Comparison of ENCODE assay signal across 28 cellular contexts in genomic region chr14:20601522-20601921, GRCh38. TPM values are rescaled to one million over a fixed set of nuclear protein-coding genes. Genes with fewer than 3 reads are reported as not detected.
"Had no signal": no experiment of that assay in that cellular context is flagged by ENCODE, and none has a peak within 500 bp of the region (broad histone marks: within the 10 kb centered on the region; RNA-seq: fewer than 3 reads in every experiment).

No MANE protein-coding gene starts in this region.

- H3K27me3 ChIP-seq: Peyer's patch had no signal

- H3K36me3 ChIP-seq: Peyer's patch, SJCRH30 had no signal

- H3K9me3 ChIP-seq: Peyer's patch, SJCRH30 had no signal

- H3K27me3 Mint-ChIP-seq: activated B cell treated with CpG ODN at 0.5 μM for 24 hours; activated CD4-positive, alpha-beta T cell treated with anti-CD3 and anti-CD28 coated beads, Interleukin-2, amount 10 ng/mL, durations not matched to agents 24 days and 14 days; activated CD8-positive, alpha-beta memory T cell treated with anti-CD3 and anti-CD28 coated beads, Interleukin-2, amount 10 ng/mL, durations not matched to agents 7 days and 5 days; activated naive CD4-positive, alpha-beta T cell treated with anti-CD3 and anti-CD28 coated beads, Interleukin-2, amount 50 U/mL, for 24 hours; activated T-cell treated with anti-CD3 and anti-CD28 coated beads, Interleukin-2, amount 50 U/mL, for 24 hours had no signal

- H3K4me1 Mint-ChIP-seq: activated B cell treated with CpG ODN at 0.5 μM for 24 hours; activated CD4-positive, alpha-beta T cell treated with anti-CD3 and anti-CD28 coated beads, Interleukin-2, amount 10 ng/mL, durations not matched to agents 24 days and 14 days; activated CD8-positive, alpha-beta memory T cell treated with anti-CD3 and anti-CD28 coated beads, Interleukin-2, amount 10 ng/mL, durations not matched to agents 7 days and 5 days; activated naive CD4-positive, alpha-beta T cell treated with anti-CD3 and anti-CD28 coated beads, Interleukin-2, amount 50 U/mL, for 24 hours; T-helper 17 cell had no signal

- H3K4me3 ChIP-seq: coronary artery, Peyer's patch, SJCRH30 had no signal

- H3K36me3 Mint-ChIP-seq: activated CD8-positive, alpha-beta memory T cell treated with anti-CD3 and anti-CD28 coated beads, Interleukin-2, amount 10 ng/mL, durations not matched to agents 7 days and 5 days; activated naive CD4-positive, alpha-beta T cell treated with anti-CD3 and anti-CD28 coated beads, Interleukin-2, amount 50 U/mL, for 24 hours had no signal

- H3K9me3 Mint-ChIP-seq: activated B cell treated with CpG ODN at 0.5 μM for 24 hours; activated CD4-positive, alpha-beta T cell treated with anti-CD3 and anti-CD28 coated beads, Interleukin-2, amount 10 ng/mL, durations not matched to agents 24 days and 14 days; activated naive CD4-positive, alpha-beta T cell treated with anti-CD3 and anti-CD28 coated beads, Interleukin-2, amount 50 U/mL, for 24 hours; activated T-cell treated with anti-CD3 and anti-CD28 coated beads, Interleukin-2, amount 50 U/mL, for 24 hours; activated T-helper 1 cell treated with anti-CD3 and anti-CD28 coated beads, Interleukin-12 subunit alpha, Interleukin-12 subunit beta, Interleukin-2, Interleukin-4 antibody, amounts not matched to agents 30 ng/mL and 10 ng/mL and 1 ng/mL, durations not matched to agents 14 hours and 24 hours and 36 hours had no signal

- H3K4me1 ChIP-seq: Peyer's patch, SJCRH30 had no signal

- H3K4me3 Mint-ChIP-seq: activated B cell treated with CpG ODN at 0.5 μM for 24 hours; activated CD4-positive, alpha-beta T cell treated with anti-CD3 and anti-CD28 coated beads, Interleukin-2, amount 10 ng/mL, durations not matched to agents 24 days and 14 days; activated CD8-positive, alpha-beta memory T cell treated with anti-CD3 and anti-CD28 coated beads, Interleukin-2, amount 10 ng/mL, durations not matched to agents 7 days and 5 days; activated naive CD4-positive, alpha-beta T cell treated with anti-CD3 and anti-CD28 coated beads, Interleukin-2, amount 50 U/mL, for 24 hours; activated T-cell treated with anti-CD3 and anti-CD28 coated beads, Interleukin-2, amount 50 U/mL, for 24 hours; activated T-helper 1 cell treated with anti-CD3 and anti-CD28 coated beads, Interleukin-12 subunit alpha, Interleukin-12 subunit beta, Interleukin-2, Interleukin-4 antibody, amounts not matched to agents 30 ng/mL and 10 ng/mL and 1 ng/mL, durations not matched to agents 14 hours and 24 hours and 36 hours; T-helper 17 cell had no signal

- ATAC-seq: activated CD8-positive, alpha-beta memory T cell treated with anti-CD3 and anti-CD28 coated beads, Interleukin-2, amount 10 ng/mL, durations not matched to agents 7 days and 5 days; T-helper 17 cell had no signal

- DNase-seq: activated B cell treated with CpG ODN at 0.5 μM for 24 hours; activated CD4-positive, alpha-beta T cell treated with anti-CD3 and anti-CD28 coated beads for 1 hour; activated CD4-positive, alpha-beta T cell treated with anti-CD3 and anti-CD28 coated beads, Interleukin-2, amount 10 ng/mL, durations not matched to agents 24 days and 14 days; activated CD4-positive, alpha-beta T cell treated with anti-CD3 and anti-CD28 coated beads, Interleukin-2, amount 50 U/mL, for 48 hours; activated CD8-positive, alpha-beta memory T cell treated with anti-CD3 and anti-CD28 coated beads, Interleukin-2, amount 10 ng/mL, durations not matched to agents 7 days and 5 days; activated effector memory CD4-positive, alpha-beta T cell treated with Interleukin-2 at 50 U/mL for 16 hours; activated naive CD4-positive, alpha-beta T cell; activated T-cell treated with anti-CD3 and anti-CD28 coated beads, Interleukin-2, amount 50 U/mL, for 24 hours; aorta; central memory CD4-positive, alpha-beta T cell; NCI-H1105 treated with DMSO at 0.1 percent for 48 hours; NCI-H1436 treated with DMSO at 0.1 percent for 48 hours; NCI-H187; NCI-H2081; NCI-H510A treated with DMSO at 0.1 percent for 48 hours; NCI-H69; Peyer's patch; Right ventricle myocardium superior; SJCRH30; T-helper 17 cell; T-helper 9 cell had no signal

- H3K27ac ChIP-seq: coronary artery, Peyer's patch, RWPE1, SJCRH30 had no signal

- H3K27ac Mint-ChIP-seq: activated B cell treated with CpG ODN at 0.5 μM for 24 hours; activated CD4-positive, alpha-beta T cell treated with anti-CD3 and anti-CD28 coated beads, Interleukin-2, amount 10 ng/mL, durations not matched to agents 24 days and 14 days; activated CD8-positive, alpha-beta memory T cell treated with anti-CD3 and anti-CD28 coated beads, Interleukin-2, amount 10 ng/mL, durations not matched to agents 7 days and 5 days; activated naive CD4-positive, alpha-beta T cell treated with anti-CD3 and anti-CD28 coated beads, Interleukin-2, amount 50 U/mL, for 24 hours; activated T-cell treated with anti-CD3 and anti-CD28 coated beads, Interleukin-2, amount 50 U/mL, for 24 hours; activated T-helper 1 cell treated with anti-CD3 and anti-CD28 coated beads, Interleukin-12 subunit alpha, Interleukin-12 subunit beta, Interleukin-2, Interleukin-4 antibody, amounts not matched to agents 30 ng/mL and 10 ng/mL and 1 ng/mL, durations not matched to agents 14 hours and 24 hours and 36 hours; T-helper 17 cell had no signal

RNA-seq across cellular contexts. Expression of gene RNASE12, which starts 10.3 kb away (rescaled TPM):
- total RNA-seq: activated B cell treated with CpG ODN at 0.5 μM for 24 hours; activated CD4-positive, alpha-beta T cell treated with anti-CD3 and anti-CD28 coated beads, Interleukin-2, amount 10 ng/mL, durations not matched to agents 24 days and 14 days; activated CD8-positive, alpha-beta memory T cell treated with anti-CD3 and anti-CD28 coated beads, Interleukin-2, amount 10 ng/mL, durations not matched to agents 7 days and 5 days; activated T-helper 1 cell treated with anti-CD3 and anti-CD28 coated beads, Interleukin-12 subunit alpha, Interleukin-12 subunit beta, Interleukin-2, Interleukin-4 antibody, amounts not matched to agents 30 ng/mL and 10 ng/mL and 1 ng/mL, durations not matched to agents 14 hours and 24 hours and 36 hours; aorta; bronchial epithelial cell; chondrocyte; MCF 10A; Peyer's patch; Right ventricle myocardium superior; SJCRH30; T-helper 17 cell had no signal
- polyA plus RNA-seq: aorta had no signal

RNA-seq across cellular contexts. Expression of gene RNASE11, which starts 13.7 kb away (rescaled TPM):
- total RNA-seq: activated B cell treated with CpG ODN at 0.5 μM for 24 hours; activated CD4-positive, alpha-beta T cell treated with anti-CD3 and anti-CD28 coated beads, Interleukin-2, amount 10 ng/mL, durations not matched to agents 24 days and 14 days; activated CD8-positive, alpha-beta memory T cell treated with anti-CD3 and anti-CD28 coated beads, Interleukin-2, amount 10 ng/mL, durations not matched to agents 7 days and 5 days; activated T-helper 1 cell treated with anti-CD3 and anti-CD28 coated beads, Interleukin-12 subunit alpha, Interleukin-12 subunit beta, Interleukin-2, Interleukin-4 antibody, amounts not matched to agents 30 ng/mL and 10 ng/mL and 1 ng/mL, durations not matched to agents 14 hours and 24 hours and 36 hours; aorta; bronchial epithelial cell; chondrocyte; MCF 10A; Peyer's patch; Right ventricle myocardium superior; SJCRH30; T-helper 17 cell had no signal
- polyA plus RNA-seq: aorta had no signal

RNA-seq across cellular contexts. Expression of gene OR6S1, which starts 40.0 kb away (rescaled TPM):
- total RNA-seq: activated B cell treated with CpG ODN at 0.5 μM for 24 hours; activated CD4-positive, alpha-beta T cell treated with anti-CD3 and anti-CD28 coated beads, Interleukin-2, amount 10 ng/mL, durations not matched to agents 24 days and 14 days; activated CD8-positive, alpha-beta memory T cell treated with anti-CD3 and anti-CD28 coated beads, Interleukin-2, amount 10 ng/mL, durations not matched to agents 7 days and 5 days; activated T-helper 1 cell treated with anti-CD3 and anti-CD28 coated beads, Interleukin-12 subunit alpha, Interleukin-12 subunit beta, Interleukin-2, Interleukin-4 antibody, amounts not matched to agents 30 ng/mL and 10 ng/mL and 1 ng/mL, durations not matched to agents 14 hours and 24 hours and 36 hours; aorta; bronchial epithelial cell; chondrocyte; MCF 10A; Peyer's patch; Right ventricle myocardium superior; SJCRH30; T-helper 17 cell had no signal
- polyA plus RNA-seq: aorta had no signal

RNA-seq across cellular contexts. Expression of gene RNASE9, which starts 40.7 kb away (rescaled TPM):
- total RNA-seq: activated B cell treated with CpG ODN at 0.5 μM for 24 hours; activated CD4-positive, alpha-beta T cell treated with anti-CD3 and anti-CD28 coated beads, Interleukin-2, amount 10 ng/mL, durations not matched to agents 24 days and 14 days; activated CD8-positive, alpha-beta memory T cell treated with anti-CD3 and anti-CD28 coated beads, Interleukin-2, amount 10 ng/mL, durations not matched to agents 7 days and 5 days; activated T-helper 1 cell treated with anti-CD3 and anti-CD28 coated beads, Interleukin-12 subunit alpha, Interleukin-12 subunit beta, Interleukin-2, Interleukin-4 antibody, amounts not matched to agents 30 ng/mL and 10 ng/mL and 1 ng/mL, durations not matched to agents 14 hours and 24 hours and 36 hours; aorta; bronchial epithelial cell; chondrocyte; MCF 10A; Peyer's patch; Right ventricle myocardium superior; SJCRH30; T-helper 17 cell had no signal
- polyA plus RNA-seq: aorta had no signal
